In the genomic region with DNA sequence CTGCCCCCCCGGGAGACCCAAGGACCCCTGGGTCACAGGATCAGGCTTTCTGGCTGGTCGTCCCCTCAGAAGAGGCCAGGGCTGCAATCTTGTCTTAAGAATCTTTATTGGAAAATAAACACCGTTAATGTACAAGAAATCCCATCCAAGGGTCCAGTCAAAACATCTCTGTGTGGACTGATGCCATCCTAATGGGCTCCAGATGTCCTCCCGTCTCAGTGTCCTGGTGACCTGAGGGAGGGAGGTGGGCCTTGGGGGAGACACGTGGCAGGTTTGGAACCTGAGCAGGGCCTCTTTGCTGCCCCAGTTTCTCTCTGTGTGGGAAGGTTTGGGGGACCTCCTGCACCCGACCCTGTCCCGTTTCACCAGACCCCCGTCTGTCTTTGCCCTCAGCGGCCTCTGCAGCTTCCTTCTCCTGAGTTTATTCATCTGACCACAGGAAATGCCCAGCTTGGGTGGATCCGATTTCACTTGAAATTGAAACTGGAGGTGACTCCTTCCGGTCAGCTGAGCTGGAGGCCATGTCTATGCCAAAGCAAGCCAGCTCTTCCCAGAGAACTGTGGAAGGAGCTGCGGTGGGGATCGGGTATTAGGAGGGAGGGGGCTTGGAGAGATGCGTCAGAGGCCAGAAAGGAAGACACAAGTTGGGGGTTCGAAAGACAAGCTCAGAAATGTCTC, we compare ENCODE assay signal across 1 cellular context.
A peak's percentile ranks its signal among the peaks of the same experiment; 100 is the strongest.
TF ChIP-seq lines count a peak whose summit lies in the region.

No MANE protein-coding gene starts in this region.

TF ChIP-seq in HepG2, 621 proteins besides CTCF, POLR2A, EP300 and RAD21 (continued from another document):
- TF ChIP-seq STAT6 (CRISPR knock-in tag; IDR thresholded peaks at IDR 0.05; ENCODE audit: borderline replicate concordance): no peak
- no peak for TF ChIP-seq HOXA3 (CRISPR knock-in tag; IDR thresholded peaks at IDR 0.05)
- TF ChIP-seq ZBTB7A (CRISPR knock-in tag; IDR thresholded peaks at IDR 0.05): no peak
- TF ChIP-seq SETDB1 (CRISPR knock-in tag; IDR thresholded peaks at IDR 0.05; ENCODE audit: borderline replicate concordance): peak; percentile 89; the same call in 1 of the 2 replicates
- no peak for TF ChIP-seq ZBTB7B (CRISPR knock-in tag; IDR thresholded peaks at IDR 0.05)
- TF ChIP-seq MIXL1 (CRISPR knock-in tag; IDR thresholded peaks at IDR 0.05): no peak
- no peak for TF ChIP-seq GFI1 (CRISPR knock-in tag; IDR thresholded peaks at IDR 0.05; ENCODE audit: borderline replicate concordance)
- TF ChIP-seq TCF12 (IDR thresholded peaks at IDR 0.05): no peak
- TF ChIP-seq TCF12 (CRISPR knock-in tag; IDR thresholded peaks at IDR 0.05): no peak
- no peak for TF ChIP-seq NFIC (IDR thresholded peaks at IDR 0.05; ENCODE audit: low read length)
- TF ChIP-seq YY1 (IDR thresholded peaks at IDR 0.05; ENCODE audit: insufficient read depth, insufficient replicate concordance, low read depth, low read length): peak; percentile 48
- no peak for TF ChIP-seq ADNP (CRISPR knock-in tag; IDR thresholded peaks at IDR 0.05)
- TF ChIP-seq ZNF382 (CRISPR knock-in tag; IDR thresholded peaks at IDR 0.05; ENCODE audit: borderline replicate concordance): no peak
- 0 out of 2 replicates have a peak, but pooled peaks have one; percentile 50 for TF ChIP-seq EHMT2 (IDR thresholded peaks at IDR 0.05; ENCODE audit: borderline replicate concordance, low read depth, low read length)
- TF ChIP-seq EZH2 (conservative IDR thresholded peaks at IDR 0.05; ENCODE audit: low read depth, low read length): 0 out of 2 replicates have a peak, but pooled peaks have one; percentile 51
- TF ChIP-seq GABPA (IDR thresholded peaks at IDR 0.05; ENCODE audit: low read depth, low read length): peak; percentile 26; the same call in 1 of the 2 replicates
- peak; percentile 86 for TF ChIP-seq GABPA (CRISPR knock-in tag; IDR thresholded peaks at IDR 0.05; ENCODE audit: low read depth)
